In the genomic region with DNA sequence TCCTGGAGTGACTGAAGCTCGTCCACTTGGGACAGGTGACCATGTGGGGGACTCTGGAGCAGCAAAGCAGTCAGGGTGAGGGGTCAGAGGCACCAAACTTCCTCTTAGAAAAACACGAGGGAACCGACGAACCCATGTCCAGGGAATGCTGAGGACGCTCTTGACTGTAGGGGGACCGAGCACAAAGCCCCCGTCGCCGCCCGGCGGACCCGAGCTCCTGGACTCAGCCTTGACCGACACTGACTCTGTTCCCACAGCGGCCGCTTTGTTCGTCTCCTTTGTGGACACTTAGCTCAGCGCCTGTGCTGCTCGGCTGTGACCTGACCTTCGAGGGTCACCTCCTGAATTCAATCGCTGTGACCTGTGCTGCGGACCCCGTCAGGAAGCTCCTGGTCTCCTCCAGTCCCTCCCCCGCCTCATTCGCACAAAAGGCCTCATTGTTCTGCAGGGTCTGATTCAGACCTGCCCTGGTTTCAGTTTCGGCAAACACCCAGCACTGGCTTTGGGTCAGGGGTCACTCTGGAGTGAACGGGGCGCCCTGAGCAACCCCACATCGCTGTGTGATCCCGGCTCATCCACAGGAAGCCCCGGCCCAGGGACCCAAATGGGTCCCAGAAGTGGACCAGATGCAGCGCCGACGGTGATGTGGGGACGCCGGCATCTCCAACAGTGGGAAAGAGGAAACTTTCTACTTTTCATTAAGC, we compare ENCODE assay signal across 1 cellular context.
A peak's percentile ranks its signal among the peaks of the same experiment; 100 is the strongest.
TF ChIP-seq lines count a peak whose summit lies in the region.
"Not testable (repeated sequence)": the region's sequence is repeated elsewhere in the genome, so short reads cannot be mapped to it uniquely, and the experiment has no call there.

No MANE protein-coding gene starts in this region.

TF ChIP-seq in HepG2, 621 proteins besides CTCF, POLR2A, EP300 and RAD21 (continued from another document and continues in another):
- not testable (repeated sequence) for TF ChIP-seq FOXP1 (IDR thresholded peaks at IDR 0.05)
- TF ChIP-seq FOXP1 (CRISPR knock-in tag; IDR thresholded peaks at IDR 0.05) (peak; percentile 88), RFXANK (CRISPR knock-in tag; IDR thresholded peaks at IDR 0.05) (peak; percentile 68; the same call in 1 of the 2 replicates), ZNF501 (CRISPR knock-in tag; IDR thresholded peaks at IDR 0.05) (peak; percentile 96), KDM5B (CRISPR knock-in tag; IDR thresholded peaks at IDR 0.05; ENCODE audit: borderline replicate concordance) (peak; percentile 95; the same call in 1 of the 2 replicates), ZNF788 (CRISPR knock-in tag; IDR thresholded peaks at IDR 0.05; ENCODE audit: borderline replicate concordance) (peak; percentile 99), ZBTB38 (CRISPR knock-in tag; IDR thresholded peaks at IDR 0.05) (peak; percentile 72; the same call in 1 of the 2 replicates), FOXK2 (IDR thresholded peaks at IDR 0.05) (peak; percentile 84), ZNF629 (CRISPR knock-in tag; conservative IDR thresholded peaks at IDR 0.05) (peak; percentile 74), ZNF644 (CRISPR knock-in tag; IDR thresholded peaks at IDR 0.05; ENCODE audit: low read depth) (peak; percentile 62), CBFB (CRISPR knock-in tag; IDR thresholded peaks at IDR 0.05) (peak; percentile 84), NAIF1 (CRISPR knock-in tag; IDR thresholded peaks at IDR 0.05; ENCODE audit: borderline replicate concordance) (peak; percentile 56; the same call in 1 of the 2 replicates), YY1 (IDR thresholded peaks at IDR 0.05; ENCODE audit: insufficient read depth, insufficient replicate concordance, low read depth, low read length) (peak; percentile 57), SKI (IDR thresholded peaks at IDR 0.05; ENCODE audit: partially characterized antibody) (peak; percentile 100), REST (IDR thresholded peaks at IDR 0.05; ENCODE audit: borderline replicate concordance in 1 of 2, low read depth in 1 of 2, low read length in 2 of 2) (peak in 1 of 2 experiments; percentile 76; a peak in 2 of 4 replicates), DBP (CRISPR knock-in tag; IDR thresholded peaks at IDR 0.05; ENCODE audit: not compliant biosample characterization) (peak; percentile 35), ZSCAN9 (CRISPR knock-in tag; IDR thresholded peaks at IDR 0.05; ENCODE audit: borderline replicate concordance) (peak; percentile 75; the same call in 1 of the 2 replicates), PHF21A (CRISPR knock-in tag; IDR thresholded peaks at IDR 0.05) (peak; percentile 98), IRF9 (CRISPR knock-in tag; IDR thresholded peaks at IDR 0.05; ENCODE audit: borderline replicate concordance) (peak; percentile 79; the same call in 1 of the 2 replicates), KDM4B (CRISPR knock-in tag; IDR thresholded peaks at IDR 0.05) (peak; percentile 97), ZNF777 (CRISPR knock-in tag; IDR thresholded peaks at IDR 0.05) (peak; percentile 84), ZNF580 (CRISPR knock-in tag; IDR thresholded peaks at IDR 0.05; ENCODE audit: borderline replicate concordance, low read depth) (peak; percentile 99), GTF3A (CRISPR knock-in tag; conservative IDR thresholded peaks at IDR 0.05) (0 out of 2 replicates have a peak, but pooled peaks have one; percentile 43), GLI4 (CRISPR knock-in tag; IDR thresholded peaks at IDR 0.05; ENCODE audit: borderline replicate concordance) (peak; percentile 68; the same call in 1 of the 2 replicates), ZNF263 (CRISPR knock-in tag; IDR thresholded peaks at IDR 0.05) (peak; percentile 60), HMG20A (CRISPR knock-in tag; IDR thresholded peaks at IDR 0.05; ENCODE audit: borderline replicate concordance) (peak; percentile 95), TSC22D2 (CRISPR knock-in tag; IDR thresholded peaks at IDR 0.05; ENCODE audit: borderline replicate concordance) (peak; percentile 81), RNF2 (conservative IDR thresholded peaks at IDR 0.05; ENCODE audit: low read depth) (peak; percentile 81), HOXD1 (CRISPR knock-in tag; IDR thresholded peaks at IDR 0.05) (peak; percentile 95), KLF16 (CRISPR knock-in tag; IDR thresholded peaks at IDR 0.05) (peak in 1 of 2 experiments; percentile 95; a peak in 2 of 4 replicates), MEIS1 (CRISPR knock-in tag; IDR thresholded peaks at IDR 0.05; ENCODE audit: borderline replicate concordance) (peak; percentile 93; the same call in 1 of the 2 replicates), TCF7 (IDR thresholded peaks at IDR 0.05; ENCODE audit: low read depth) (peak; percentile 95), ZNF543 (CRISPR knock-in tag; IDR thresholded peaks at IDR 0.05) (peak; percentile 95), MIXL1 (CRISPR knock-in tag; IDR thresholded peaks at IDR 0.05) (peak; percentile 90), DNMT1 (CRISPR knock-in tag; IDR thresholded peaks at IDR 0.05) (peak; percentile 61; the same call in 1 of the 2 replicates)
- TF ChIP-seq, protein P1, sequence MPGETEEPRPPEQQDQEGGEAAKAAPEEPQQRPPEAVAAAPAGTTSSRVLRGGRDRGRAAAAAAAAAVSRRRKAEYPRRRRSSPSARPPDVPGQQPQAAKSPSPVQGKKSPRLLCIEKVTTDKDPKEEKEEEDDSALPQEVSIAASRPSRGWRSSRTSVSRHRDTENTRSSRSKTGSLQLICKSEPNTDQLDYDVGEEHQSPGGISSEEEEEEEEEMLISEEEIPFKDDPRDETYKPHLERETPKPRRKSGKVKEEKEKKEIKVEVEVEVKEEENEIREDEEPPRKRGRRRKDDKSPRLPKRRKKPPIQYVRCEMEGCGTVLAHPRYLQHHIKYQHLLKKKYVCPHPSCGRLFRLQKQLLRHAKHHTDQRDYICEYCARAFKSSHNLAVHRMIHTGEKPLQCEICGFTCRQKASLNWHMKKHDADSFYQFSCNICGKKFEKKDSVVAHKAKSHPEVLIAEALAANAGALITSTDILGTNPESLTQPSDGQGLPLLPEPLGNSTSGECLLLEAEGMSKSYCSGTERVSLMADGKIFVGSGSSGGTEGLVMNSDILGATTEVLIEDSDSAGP (CRISPR knock-in tag; IDR thresholded peaks at IDR 0.05; ENCODE audit: borderline replicate concordance): peak; percentile 95
- TF ChIP-seq, protein P2, sequence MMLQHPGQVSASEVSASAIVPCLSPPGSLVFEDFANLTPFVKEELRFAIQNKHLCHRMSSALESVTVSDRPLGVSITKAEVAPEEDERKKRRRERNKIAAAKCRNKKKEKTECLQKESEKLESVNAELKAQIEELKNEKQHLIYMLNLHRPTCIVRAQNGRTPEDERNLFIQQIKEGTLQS (CRISPR knock-in tag; IDR thresholded peaks at IDR 0.05): peak; percentile 78; the same call in 1 of the 2 replicates
- TF ChIP-seq, protein P3, sequence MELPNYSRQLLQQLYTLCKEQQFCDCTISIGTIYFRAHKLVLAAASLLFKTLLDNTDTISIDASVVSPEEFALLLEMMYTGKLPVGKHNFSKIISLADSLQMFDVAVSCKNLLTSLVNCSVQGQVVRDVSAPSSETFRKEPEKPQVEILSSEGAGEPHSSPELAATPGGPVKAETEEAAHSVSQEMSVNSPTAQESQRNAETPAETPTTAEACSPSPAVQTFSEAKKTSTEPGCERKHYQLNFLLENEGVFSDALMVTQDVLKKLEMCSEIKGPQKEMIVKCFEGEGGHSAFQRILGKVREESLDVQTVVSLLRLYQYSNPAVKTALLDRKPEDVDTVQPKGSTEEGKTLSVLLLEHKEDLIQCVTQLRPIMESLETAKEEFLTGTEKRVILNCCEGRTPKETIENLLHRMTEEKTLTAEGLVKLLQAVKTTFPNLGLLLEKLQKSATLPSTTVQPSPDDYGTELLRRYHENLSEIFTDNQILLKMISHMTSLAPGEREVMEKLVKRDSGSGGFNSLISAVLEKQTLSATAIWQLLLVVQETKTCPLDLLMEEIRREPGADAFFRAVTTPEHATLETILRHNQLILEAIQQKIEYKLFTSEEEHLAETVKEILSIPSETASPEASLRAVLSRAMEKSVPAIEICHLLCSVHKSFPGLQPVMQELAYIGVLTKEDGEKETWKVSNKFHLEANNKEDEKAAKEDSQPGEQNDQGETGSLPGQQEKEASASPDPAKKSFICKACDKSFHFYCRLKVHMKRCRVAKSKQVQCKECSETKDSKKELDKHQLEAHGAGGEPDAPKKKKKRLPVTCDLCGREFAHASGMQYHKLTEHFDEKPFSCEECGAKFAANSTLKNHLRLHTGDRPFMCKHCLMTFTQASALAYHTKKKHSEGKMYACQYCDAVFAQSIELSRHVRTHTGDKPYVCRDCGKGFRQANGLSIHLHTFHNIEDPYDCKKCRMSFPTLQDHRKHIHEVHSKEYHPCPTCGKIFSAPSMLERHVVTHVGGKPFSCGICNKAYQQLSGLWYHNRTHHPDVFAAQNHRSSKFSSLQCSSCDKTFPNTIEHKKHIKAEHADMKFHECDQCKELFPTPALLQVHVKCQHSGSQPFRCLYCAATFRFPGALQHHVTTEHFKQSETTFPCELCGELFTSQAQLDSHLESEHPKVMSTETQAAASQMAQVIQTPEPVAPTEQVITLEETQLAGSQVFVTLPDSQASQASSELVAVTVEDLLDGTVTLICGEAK (IDR thresholded peaks at IDR 0.05): not testable (repeated sequence)
- TF ChIP-seq, protein P3 (CRISPR knock-in tag; IDR thresholded peaks at IDR 0.05): peak; percentile 69
- TF ChIP-seq, protein P4, sequence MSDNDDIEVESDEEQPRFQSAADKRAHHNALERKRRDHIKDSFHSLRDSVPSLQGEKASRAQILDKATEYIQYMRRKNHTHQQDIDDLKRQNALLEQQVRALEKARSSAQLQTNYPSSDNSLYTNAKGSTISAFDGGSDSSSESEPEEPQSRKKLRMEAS (IDR thresholded peaks at IDR 0.05): peak; percentile 88
